Comparison of ENCODE assay signal across 9 cellular contexts in the genomic region with DNA sequence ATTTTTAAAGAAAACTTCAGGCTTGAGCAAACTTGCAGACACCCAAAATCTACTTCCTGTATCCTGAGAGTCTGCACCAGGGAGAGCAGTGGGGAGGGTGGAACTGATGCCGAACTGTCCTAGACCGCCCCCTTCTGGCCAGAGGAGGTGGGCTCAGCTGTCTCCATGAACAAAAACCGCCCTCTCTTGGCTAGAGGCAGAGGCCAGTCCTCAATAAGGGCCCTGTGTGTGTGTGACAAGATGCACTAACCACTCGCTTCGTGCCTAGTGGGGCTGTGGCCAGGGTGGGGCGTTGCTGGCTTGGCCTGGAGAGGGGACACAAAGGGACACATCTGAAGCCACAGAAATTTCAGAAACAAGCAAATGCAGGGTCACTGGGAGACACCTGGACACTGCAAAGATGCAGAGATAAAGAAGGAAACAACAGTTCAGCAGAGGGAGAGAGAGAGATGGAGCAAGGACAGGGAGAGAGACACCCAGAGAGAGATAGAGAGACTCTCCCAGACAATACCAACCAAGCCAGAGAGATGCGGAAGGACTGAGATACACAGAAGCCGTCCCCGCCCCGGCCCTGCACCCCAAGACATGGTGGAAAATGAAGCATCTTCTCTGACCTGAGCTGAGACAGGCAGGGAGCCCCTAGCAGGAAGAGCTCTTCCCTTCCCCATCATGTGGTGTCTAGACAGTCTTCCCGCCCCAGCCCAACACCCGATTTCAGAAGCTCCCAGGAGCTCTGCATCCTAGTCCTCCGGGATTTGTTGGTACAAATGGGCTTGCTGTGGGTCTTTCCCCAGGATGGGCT. TPM values are rescaled to one million over a fixed set of nuclear protein-coding genes. Genes with fewer than 3 reads are reported as not detected.
DNase-seq lines count a peak whose midpoint lies in the region; ATAC-seq and TF ChIP-seq lines count a peak whose summit lies in the region.
"Had no signal": no experiment of that assay in that cellular context is flagged by ENCODE, and none has a peak within 500 bp of the region (broad histone marks: within the 10 kb centered on the region; RNA-seq: fewer than 3 reads in every experiment).

No MANE protein-coding gene starts in this region.

- H3K27me3 ChIP-seq in BJ (ENCODE audit: control insufficient read depth, insufficient read depth, low read length), result peaks cover 7% of the 10 kb centered on the region
- H3K27me3 ChIP-seq in right lobe of liver, result no peaks in the 10 kb centered on the region

- peak overlapping the region; percentile 86 for H3K27ac ChIP-seq in cingulate gyrus (ENCODE audit: low read depth, low read length)
- H3K27ac ChIP-seq in right lobe of liver, result no peak overlapping the region

- no peak for TF ChIP-seq POLR2A in right lobe of liver (IDR thresholded peaks at IDR 0.05)

- CTCF ChIA-PET in BJ (lab: Yijun Ruan, JAX), result interaction anchor here (0.6 to 2.9 kb wide), 15 partner anchors 10 to 1839 kb away, joined by 3 to 22 read pairs (median 3); no protein-coding TSS in a partner anchor

- H3K4me1 ChIP-seq in right lobe of liver, result no peaks in the 10 kb centered on the region

- H3K4me3 ChIP-seq in BJ (ENCODE audit: low read depth, low read length) (no peak overlapping the region), right lobe of liver (no peak overlapping the region)

- peak; percentile 97 for TF ChIP-seq CTCF in BJ (IDR thresholded peaks at IDR 0.05; ENCODE audit: insufficient read depth, low read depth, low read length)
- TF ChIP-seq CTCF in right lobe of liver (IDR thresholded peaks at IDR 0.05), result peak; percentile 93 to 95 (median 95)

- H3K36me3 ChIP-seq in BJ (ENCODE audit: control insufficient read depth, insufficient read depth, low read length) (no peaks in the 10 kb centered on the region), right lobe of liver (no peaks in the 10 kb centered on the region)

- peak; percentile 100 for ATAC-seq in GM19035 (IDR thresholded peaks at IDR 0.05; ENCODE audit: unreplicated experiment)
- peak; percentile 99 for ATAC-seq in HG03175 (IDR thresholded peaks at IDR 0.05; ENCODE audit: unreplicated experiment)
- ATAC-seq in right lobe of liver, result peak; percentile 99 to 100 (median 100)

- POLR2A ChIA-PET in BJ (lab: Charles Lee), result no interaction called here

- WGBS in right lobe of liver (ENCODE audit: insufficient coverage, low coverage, low lambda C conversion rate, missing lambda C conversion rate), result 44% methylated on average over 7 of the region's 13 CpGs

- no peaks in the 10 kb centered on the region for H3K9me3 ChIP-seq in right lobe of liver

- no peak for DNase-seq in BJ (ENCODE audit: low read depth)
- peak; percentile 69 for DNase-seq in NCI-H345 treated with DMSO at 0.1 percent for 48 hours (lab: John Stamatoyannopoulos, UW; ENCODE audit: unreplicated experiment)
- peak; percentile 83 to 89 for DNase-seq in activated CD4-positive, alpha-beta T cell treated with anti-CD3 and anti-CD28 coated beads for 4 hours
- peak; percentile 84 to 87 (median 85) for DNase-seq in right lobe of liver
- DNase-seq in stimulated activated CD4-positive, alpha-beta T cell treated with anti-CD3 and anti-CD28 coated beads, TNF-alpha, amount 100 ng/mL, for 48 hours (ENCODE audit: low read depth in 3 of 3), result peak; percentile 72 to 80 (median 78)

- intact Hi-C loops in right lobe of liver (cut with DNase I), result loop anchor here in 1 of 2 donors (10.0 kb wide), 1 partner anchor 54 kb away; no protein-coding TSS in a partner anchor

RNA-seq across cellular contexts. Expression of a gene that starts 22.7 kb away (rescaled TPM):
- not detected in 2 replicates for polyA plus RNA-seq in BJ (2011; rRNA removed)
- not detected in 2 replicates for polyA minus RNA-seq in BJ (2011; rRNA and poly(A)+ RNA removed)
- not detected for total RNA-seq in right lobe of liver
- total RNA-seq: T-helper 1 cell treated with Interleukin-12 subunit alpha and Interleukin-12 subunit beta and Interleukin-4 antibody, amounts not matched to agents 30 ng/mL and 1 ng/mL, for 36 hours had no signal
